26 cellular contexts compared by ENCODE assay signal in genomic region chr19:18427080-18427751, GRCh38. TPM values are rescaled to one million over a fixed set of nuclear protein-coding genes. Genes with fewer than 3 reads are reported as not detected.
DNase-seq lines count a peak whose midpoint lies in the region; ATAC-seq and TF ChIP-seq lines count a peak whose summit lies in the region.
"Had no signal": no experiment of that assay in that cellular context is flagged by ENCODE, and none has a peak within 500 bp of the region (broad histone marks: within the 10 kb centered on the region; RNA-seq: fewer than 3 reads in every experiment).

No MANE protein-coding gene starts in this region.

- H3K27ac Mint-ChIP-seq in osteocyte (ENCODE audit: unreplicated experiment): peak overlapping the region; percentile 44
- H3K27ac Mint-ChIP-seq in activated naive CD8-positive, alpha-beta T cell treated with anti-CD3 and anti-CD28 coated beads for 36 hours: no peak overlapping the region
- H3K27ac Mint-ChIP-seq: activated B cell treated with CpG ODN at 0.5 μM for 24 hours; activated CD4-positive, alpha-beta memory T cell treated with anti-CD3 and anti-CD28 coated beads for 36 hours had no signal

- no peaks in the 10 kb centered on the region for H3K27me3 Mint-ChIP-seq in osteocyte (ENCODE audit: unreplicated experiment)
- H3K27me3 Mint-ChIP-seq in activated naive CD8-positive, alpha-beta T cell treated with anti-CD3 and anti-CD28 coated beads for 36 hours: no peaks in the 10 kb centered on the region
- H3K27me3 Mint-ChIP-seq: activated B cell treated with CpG ODN at 0.5 μM for 24 hours; activated CD4-positive, alpha-beta memory T cell treated with anti-CD3 and anti-CD28 coated beads for 36 hours had no signal

- H3K36me3 Mint-ChIP-seq in osteocyte (ENCODE audit: unreplicated experiment): peaks cover 3% of the 10 kb centered on the region
- H3K36me3 Mint-ChIP-seq in activated naive CD8-positive, alpha-beta T cell treated with anti-CD3 and anti-CD28 coated beads for 36 hours: peaks cover 1% of the 10 kb centered on the region

- ATAC-seq in HG03095 (IDR thresholded peaks at IDR 0.05; ENCODE audit: unreplicated experiment): no peak
- ATAC-seq: left lobe of liver; stimulated activated naive CD8-positive, alpha-beta T cell treated with anti-CD3 and anti-CD28 coated beads, Interleukin-15, Interleukin-2, amounts not matched to agents 100 U/mL and 50 U/mL, for 24 hours had no signal

- POLR2A ChIA-PET in HEK293 (lab: Yijun Ruan, JAX): interaction anchor here (0.5 kb wide), 1 partner anchor 578 kb away, joined by 5 read pairs; no protein-coding TSS in a partner anchor

- no peaks in the 10 kb centered on the region for H3K9me3 ChIP-seq in HEK293 (ENCODE audit: control insufficient read depth, insufficient read depth, low read depth, low read length)
- no peaks in the 10 kb centered on the region for H3K9me3 ChIP-seq in effector memory CD4-positive, alpha-beta T cell (ENCODE audit: control insufficient read depth, low read length)

- H3K27ac ChIP-seq in HEK293 (ENCODE audit: extremely low read depth, low read depth, low read length): no peak overlapping the region
- H3K27ac ChIP-seq in effector memory CD4-positive, alpha-beta T cell (ENCODE audit: insufficient read depth, low read length, poor library complexity, severe bottlenecking): peak overlapping the region; percentile 94
- H3K27ac ChIP-seq: 22Rv1, KMS-11 had no signal

- H3K4me1 ChIP-seq in HEK293 (ENCODE audit: control insufficient read depth, insufficient read depth, low read length): peaks cover 14% of the 10 kb centered on the region
- peaks cover 80% of the 10 kb centered on the region for H3K4me1 ChIP-seq in effector memory CD4-positive, alpha-beta T cell (ENCODE audit: control insufficient read depth, insufficient read depth, low read length, poor library complexity, severe bottlenecking)

- peaks cover 24% of the 10 kb centered on the region for H3K4me1 Mint-ChIP-seq in osteocyte (ENCODE audit: unreplicated experiment)
- H3K4me1 Mint-ChIP-seq in activated naive CD8-positive, alpha-beta T cell treated with anti-CD3 and anti-CD28 coated beads for 36 hours: peaks cover 40% of the 10 kb centered on the region

- no peak for TF ChIP-seq CTCF in HEK293 (tag by site-specific recombination; IDR thresholded peaks at IDR 0.05)
- TF ChIP-seq CTCF in osteocyte (IDR thresholded peaks at IDR 0.05): no peak

- no peaks in the 10 kb centered on the region for H3K9me3 Mint-ChIP-seq in osteocyte (ENCODE audit: unreplicated experiment)
- no peaks in the 10 kb centered on the region for H3K9me3 Mint-ChIP-seq in activated naive CD8-positive, alpha-beta T cell treated with anti-CD3 and anti-CD28 coated beads for 36 hours
- H3K9me3 Mint-ChIP-seq: activated B cell treated with CpG ODN at 0.5 μM for 24 hours; activated CD4-positive, alpha-beta memory T cell treated with anti-CD3 and anti-CD28 coated beads for 36 hours; neural crest cell had no signal

- no peaks in the 10 kb centered on the region for H3K36me3 ChIP-seq in HEK293 (ENCODE audit: control insufficient read depth in 2 of 2, insufficient read depth in 1 of 2, low read length in 2 of 2)
- H3K36me3 ChIP-seq in effector memory CD4-positive, alpha-beta T cell (ENCODE audit: control insufficient read depth, insufficient read depth, low read length): no peaks in the 10 kb centered on the region

- no peaks in the 10 kb centered on the region for H3K27me3 ChIP-seq in effector memory CD4-positive, alpha-beta T cell (replicated peaks; ENCODE audit: control insufficient read depth, insufficient read depth, low read length, poor library complexity, severe bottlenecking)

- H3K4me3 Mint-ChIP-seq in osteocyte (ENCODE audit: unreplicated experiment): no peak overlapping the region
- H3K4me3 Mint-ChIP-seq in activated naive CD8-positive, alpha-beta T cell treated with anti-CD3 and anti-CD28 coated beads for 36 hours: no peak overlapping the region
- H3K4me3 Mint-ChIP-seq: activated B cell treated with CpG ODN at 0.5 μM for 24 hours; activated CD4-positive, alpha-beta memory T cell treated with anti-CD3 and anti-CD28 coated beads for 36 hours had no signal

- CTCF ChIA-PET in HEK293 (lab: Yijun Ruan, JAX): no interaction called here

- peak; percentile 41 for DNase-seq in DMS 273 (lab: John Stamatoyannopoulos, UW; ENCODE audit: unreplicated experiment)
- DNase-seq in DMS 273 treated with DMSO at 0.1 percent for 48 hours (lab: John Stamatoyannopoulos, UW): no peak
- no peak for DNase-seq in effector memory CD4-positive, alpha-beta T cell
- no peak for DNase-seq in osteocyte (ENCODE audit: extremely low spot score, unreplicated experiment)
- DNase-seq in activated naive CD8-positive, alpha-beta T cell treated with anti-CD3 and anti-CD28 coated beads for 36 hours: no peak
- no peak for DNase-seq in NCI-H526 treated with DMSO at 0.1 percent for 48 hours (lab: John Stamatoyannopoulos, UW)
- DNase-seq: activated B cell treated with CpG ODN at 0.5 μM for 24 hours; activated CD4-positive, alpha-beta memory T cell treated with anti-CD3 and anti-CD28 coated beads for 36 hours; activated naive CD4-positive, alpha-beta T cell treated with Interleukin-2 at 50 U/mL for 16 hours; activated T-cell treated with anti-CD3 and anti-CD28 coated beads, Interleukin-2, amount 50 U/mL, for 48 hours; amygdala; midbrain; NCI-H1436 treated with DMSO at 0.1 percent for 48 hours; NCI-H510A treated with DMSO at 0.1 percent for 48 hours; stimulated activated CD4-positive, alpha-beta T cell treated with anti-CD3 and anti-CD28 coated beads, Interleukin-2, amount 100 ng/mL, for 48 hours; stimulated activated naive CD8-positive, alpha-beta T cell treated with anti-CD3 and anti-CD28 coated beads, Interleukin-15, Interleukin-2, amounts not matched to agents 100 U/mL and 50 U/mL, for 24 hours; trophoblast cell had no signal

- no peak overlapping the region for H3K4me3 ChIP-seq in HEK293 (ENCODE audit: low read depth, low read length)
- H3K4me3 ChIP-seq in effector memory CD4-positive, alpha-beta T cell (ENCODE audit: insufficient read depth, low read depth, low read length, poor library complexity, severe bottlenecking): no peak overlapping the region
- H3K4me3 ChIP-seq: skin epidermis had no signal

TF ChIP-seq in HEK293, 187 proteins besides CTCF, POLR2A, EP300 and RAD21 (continues in another document):
- TF ChIP-seq ZNF510 (tag by site-specific recombination; IDR thresholded peaks at IDR 0.05; ENCODE audit: insufficient replicate concordance) (no peak), HIC1 (tag by site-specific recombination; IDR thresholded peaks at IDR 0.05) (peak; percentile 74), ZNF692 (tag by site-specific recombination; IDR thresholded peaks at IDR 0.05) (0 out of 2 replicates have a peak, but pooled peaks have one; percentile 21), GLIS1 (tag by site-specific recombination; IDR thresholded peaks at IDR 0.05) (peak; percentile 78), ZIC2 (tag by site-specific recombination; IDR thresholded peaks at IDR 0.05) (peak; percentile 38), GLIS2 (tag by site-specific recombination; IDR thresholded peaks at IDR 0.05) (0 out of 2 replicates have a peak, but pooled peaks have one; percentile 42), ZFHX2 (tag by site-specific recombination; conservative IDR thresholded peaks at IDR 0.05) (0 out of 2 replicates have a peak, but pooled peaks have one; percentile 7), ZNF600 (tag by site-specific recombination; IDR thresholded peaks at IDR 0.05) (peak; percentile 52; the same call in 1 of the 2 replicates), HOXD13 (CRISPR knock-in tag; IDR thresholded peaks at IDR 0.05; ENCODE audit: borderline replicate concordance) (no peak)

RNA-seq across cellular contexts. Expression of gene SSBP4, which starts 8.0 kb away (rescaled TPM):
- 82.9 and 102 TPM in 2 replicates for total RNA-seq in osteocyte
- 100 to 1,000 TPM in 1 of 2 experiments, 10 to 100 TPM in 1; 96.1 to 101 TPM for total RNA-seq in activated naive CD8-positive, alpha-beta T cell treated with anti-CD3 and anti-CD28 coated beads for 36 hours

RNA-seq across cellular contexts. Expression of gene ISYNA1, which starts 10.7 kb away (rescaled TPM):
- 159 and 178 TPM in 2 replicates for total RNA-seq in osteocyte
- 10 to 100 TPM; 29.6 to 32.7 TPM for total RNA-seq in activated naive CD8-positive, alpha-beta T cell treated with anti-CD3 and anti-CD28 coated beads for 36 hours

RNA-seq across cellular contexts. Expression of gene LRRC25, which starts 29.8 kb away (rescaled TPM):
- 0.16 TPM in 1 of 2 replicates, not detected in the other for total RNA-seq in osteocyte
- not detected for total RNA-seq in activated naive CD8-positive, alpha-beta T cell treated with anti-CD3 and anti-CD28 coated beads for 36 hours
- total RNA-seq: activated CD4-positive, alpha-beta memory T cell treated with anti-CD3 and anti-CD28 coated beads for 36 hours; endothelial cell of umbilical vein; neural crest cell; pulmonary artery endothelial cell had no signal

RNA-seq across cellular contexts. Expression of gene GDF15, which starts 41.3 kb away (rescaled TPM):
- total RNA-seq in osteocyte: 41.9 and 47.9 TPM in 2 replicates
- not detected for total RNA-seq in activated naive CD8-positive, alpha-beta T cell treated with anti-CD3 and anti-CD28 coated beads for 36 hours
- total RNA-seq: activated B cell treated with CpG ODN at 0.5 μM for 24 hours; activated CD4-positive, alpha-beta memory T cell treated with anti-CD3 and anti-CD28 coated beads for 36 hours had no signal
